Comparison of ENCODE assay signal across 26 cellular contexts in the genomic region with DNA sequence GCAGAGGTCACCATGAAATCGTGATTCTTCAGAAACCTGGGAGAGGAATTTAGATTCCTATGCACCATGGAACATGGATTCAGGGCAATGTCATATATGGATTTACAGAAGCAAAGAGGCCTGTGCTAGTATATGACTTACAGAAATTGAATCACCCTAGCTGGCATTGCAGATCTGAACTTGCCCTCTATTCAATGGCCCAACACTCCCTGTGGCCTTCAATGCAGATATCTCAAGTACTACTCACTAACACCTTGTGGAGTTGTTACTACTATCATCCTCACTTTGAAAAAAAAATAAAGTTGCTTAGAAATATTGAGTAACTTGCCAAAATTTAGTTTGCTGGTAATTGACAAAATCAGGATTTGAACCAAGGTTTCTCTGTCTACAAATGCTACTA.
DNase-seq lines count a peak whose midpoint lies in the region; ATAC-seq, FAIRE-seq and TF ChIP-seq lines count a peak whose summit lies in the region.
"Had no signal": no experiment of that assay in that cellular context is flagged by ENCODE, and none has a peak within 500 bp of the region (broad histone marks: within the 10 kb centered on the region; RNA-seq: fewer than 3 reads in every experiment).

No MANE protein-coding gene starts in this region.

- TF ChIP-seq CTCF in bronchial epithelial cell (IDR thresholded peaks at IDR 0.05; ENCODE audit: insufficient read depth, low read length, severe bottlenecking) (no peak), foreskin keratinocyte (conservative IDR thresholded peaks at IDR 0.05) (no peak), omental fat pad (IDR thresholded peaks at IDR 0.05) (no peak), right atrium auricular region (IDR thresholded peaks at IDR 0.05) (no peak)

- DNase-seq in HPDE6-E6E7 (ENCODE audit: extremely low spot score) = peak; percentile 1
- DNase-seq in bronchial epithelial cell (ENCODE audit: low read depth) = peak; percentile 69
- peak; percentile 60 to 74 for DNase-seq in foreskin keratinocyte
- no peak for DNase-seq in omental fat pad (ENCODE audit: low spot score)
- DNase-seq in right atrium auricular region (ENCODE audit: low spot score) = no peak
- DNase-seq in KBM-7 = no peak
- DNase-seq: 8988T; ACHN; BE2C; C1 segment of cervical spinal cord; CD4-positive, alpha-beta memory T cell; CD4-positive, CD25-positive, alpha-beta regulatory T cell; CD8-positive, alpha-beta memory T cell; COR-L47; DMS 273 treated with DMSO at 0.1 percent for 48 hours; DMS153; DMS53; DMS79; DND-41; EL; GDM1 had no signal

- ATAC-seq in foreskin keratinocyte (peak; percentile 37), omental fat pad (ENCODE audit: low FRiP score) (no peak)
- ATAC-seq: GM12878 had no signal

- H3K4me3 ChIP-seq in bronchial epithelial cell (ENCODE audit: low read depth, low read length) = no peak overlapping the region
- no peak overlapping the region for H3K4me3 ChIP-seq in right atrium auricular region
- H3K4me3 ChIP-seq: BLaER1, GM12878 had no signal

- H3K4me1 ChIP-seq in foreskin keratinocyte (no peaks in the 10 kb centered on the region), right atrium auricular region (no peaks in the 10 kb centered on the region)
- H3K4me1 ChIP-seq: BE2C had no signal

- no peaks in the 10 kb centered on the region for H3K36me3 ChIP-seq in bronchial epithelial cell (ENCODE audit: control insufficient read depth, insufficient read depth, low read length)
- no peaks in the 10 kb centered on the region for H3K36me3 ChIP-seq in right atrium auricular region
- H3K36me3 ChIP-seq: BE2C, BLaER1 had no signal

- H3K9me3 ChIP-seq in right atrium auricular region = no peaks in the 10 kb centered on the region
- H3K9me3 ChIP-seq: BE2C, BLaER1 had no signal

- in situ Hi-C loops in KBM-7 (cut with MboI; ENCODE audit: low pct_unique_long_range_greater_than_20kb, low sequenced_read_pairs) = no loop called here

- H3K27me3 ChIP-seq in bronchial epithelial cell (ENCODE audit: control insufficient read depth, insufficient read depth, low read length) = no peaks in the 10 kb centered on the region
- H3K27me3 ChIP-seq in foreskin keratinocyte = no peaks in the 10 kb centered on the region
- H3K27me3 ChIP-seq in right atrium auricular region = no peaks in the 10 kb centered on the region
- H3K27me3 ChIP-seq: BE2C, BLaER1 had no signal

- no peak overlapping the region for H3K27ac ChIP-seq in foreskin keratinocyte
- H3K27ac ChIP-seq in right atrium auricular region = no peak overlapping the region
- H3K27ac ChIP-seq: BLaER1 had no signal

- no peak for FAIRE-seq in bronchial epithelial cell (lab: Jason Lieb, UNC)
- FAIRE-seq: A204.1, GM12878, GM12892, GM18507 had no signal

Comparison
In these comparisons a context has a peak if more than half of its experiments do, and no peak if none do; other contexts are left out.
1. DNase-seq: peak in HPDE6-E6E7 (single experiment), bronchial epithelial cell (single experiment) and foreskin keratinocyte (2 of 2); none in omental fat pad (single experiment), right atrium auricular region (single experiment) and KBM-7 (single experiment).